ENCODE assay signal across 2 cellular contexts in the genomic region with DNA sequence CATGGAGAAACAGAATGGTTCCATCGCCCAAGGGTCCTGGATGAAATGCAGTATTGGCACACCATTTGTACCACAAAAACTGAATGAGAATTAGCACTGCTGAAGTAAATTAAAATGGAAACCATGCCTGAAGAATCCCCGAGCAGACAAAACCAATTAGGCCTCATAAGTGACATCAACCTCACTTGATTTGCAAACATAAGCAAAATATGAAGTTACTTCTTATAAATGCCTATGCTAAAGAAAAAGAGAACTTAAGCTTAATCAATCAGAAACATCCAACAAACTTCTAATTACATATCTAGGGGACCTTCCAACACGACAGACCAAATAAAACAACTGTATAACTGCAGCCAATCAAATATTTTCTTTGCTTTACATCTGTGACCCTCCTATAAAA.
TF ChIP-seq lines count a peak whose summit lies in the region.

No MANE protein-coding gene starts in this region.

TF ChIP-seq in HCT116, 20 proteins besides CTCF, POLR2A, EP300 and RAD21:
- 0 out of 2 replicates have a peak, but pooled peaks have one; percentile 8 for TF ChIP-seq SP1 (IDR thresholded peaks at IDR 0.05; ENCODE audit: low read depth)
- TF ChIP-seq, protein P1, sequence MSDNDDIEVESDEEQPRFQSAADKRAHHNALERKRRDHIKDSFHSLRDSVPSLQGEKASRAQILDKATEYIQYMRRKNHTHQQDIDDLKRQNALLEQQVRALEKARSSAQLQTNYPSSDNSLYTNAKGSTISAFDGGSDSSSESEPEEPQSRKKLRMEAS (IDR thresholded peaks at IDR 0.05) = 0 out of 2 replicates have a peak, but pooled peaks have one; percentile 19
- peak; percentile 27; the same call in 1 of the 2 replicates for TF ChIP-seq CBX3 (IDR thresholded peaks at IDR 0.05; ENCODE audit: low read depth)
- no peak for TF ChIP-seq TCF7L2 (IDR thresholded peaks at IDR 0.05; ENCODE audit: borderline replicate concordance, extremely low read depth, insufficient read depth, insufficient read length)

TF ChIP-seq in GM12878, 131 proteins besides CTCF, POLR2A, EP300 and RAD21:
- TF ChIP-seq WRNIP1 (IDR thresholded peaks at IDR 0.05; ENCODE audit: borderline replicate concordance, low read depth, low read length) (no peak), ZNF207 (IDR thresholded peaks at IDR 0.05; ENCODE audit: borderline replicate concordance) (no peak), FOS (IDR thresholded peaks at IDR 0.05; ENCODE audit: borderline replicate concordance, extremely low read depth, insufficient read length) (no peak), RFX5 (IDR thresholded peaks at IDR 0.05; ENCODE audit: low read depth, low read length) (no peak), DPF2 (IDR thresholded peaks at IDR 0.05) (no peak), ZNF622 (IDR thresholded peaks at IDR 0.05) (no peak)
- TF ChIP-seq, protein P2, sequence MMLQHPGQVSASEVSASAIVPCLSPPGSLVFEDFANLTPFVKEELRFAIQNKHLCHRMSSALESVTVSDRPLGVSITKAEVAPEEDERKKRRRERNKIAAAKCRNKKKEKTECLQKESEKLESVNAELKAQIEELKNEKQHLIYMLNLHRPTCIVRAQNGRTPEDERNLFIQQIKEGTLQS (IDR thresholded peaks at IDR 0.05; ENCODE audit: borderline replicate concordance, extremely low read depth, low read depth, low read length) = no peak
- TF ChIP-seq, protein P3, sequence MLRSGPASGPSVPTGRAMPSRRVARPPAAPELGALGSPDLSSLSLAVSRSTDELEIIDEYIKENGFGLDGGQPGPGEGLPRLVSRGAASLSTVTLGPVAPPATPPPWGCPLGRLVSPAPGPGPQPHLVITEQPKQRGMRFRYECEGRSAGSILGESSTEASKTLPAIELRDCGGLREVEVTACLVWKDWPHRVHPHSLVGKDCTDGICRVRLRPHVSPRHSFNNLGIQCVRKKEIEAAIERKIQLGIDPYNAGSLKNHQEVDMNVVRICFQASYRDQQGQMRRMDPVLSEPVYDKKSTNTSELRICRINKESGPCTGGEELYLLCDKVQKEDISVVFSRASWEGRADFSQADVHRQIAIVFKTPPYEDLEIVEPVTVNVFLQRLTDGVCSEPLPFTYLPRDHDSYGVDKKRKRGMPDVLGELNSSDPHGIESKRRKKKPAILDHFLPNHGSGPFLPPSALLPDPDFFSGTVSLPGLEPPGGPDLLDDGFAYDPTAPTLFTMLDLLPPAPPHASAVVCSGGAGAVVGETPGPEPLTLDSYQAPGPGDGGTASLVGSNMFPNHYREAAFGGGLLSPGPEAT (IDR thresholded peaks at IDR 0.05; ENCODE audit: low read depth) = no peak
